13 cellular contexts compared by ENCODE assay signal in the genomic region with DNA sequence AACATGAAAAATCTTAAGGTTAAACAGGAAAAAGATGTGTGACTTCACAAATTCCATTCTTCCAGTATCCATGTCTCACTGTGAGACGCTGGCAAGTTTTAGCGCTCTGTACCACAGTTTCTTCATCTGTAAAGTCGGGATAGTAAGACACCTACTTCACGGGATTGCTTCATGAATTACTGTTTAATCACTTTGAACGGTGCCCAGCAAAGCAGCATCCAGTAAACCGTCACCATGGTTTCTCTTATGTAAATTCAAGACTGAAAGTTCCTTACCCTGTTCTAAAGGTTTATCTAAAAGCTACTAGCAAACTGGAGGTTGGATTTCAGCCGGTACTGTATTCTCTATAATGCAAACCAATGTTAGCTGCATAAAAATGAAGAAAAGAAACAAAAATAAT.
"Had no signal": no experiment of that assay in that cellular context is flagged by ENCODE, and none has a peak within 500 bp of the region (broad histone marks: within the 10 kb centered on the region; RNA-seq: fewer than 3 reads in every experiment).

No MANE protein-coding gene starts in this region.

- H3K4me3 Mint-ChIP-seq: natural killer cell; T-helper 1 cell treated with Interleukin-12 subunit alpha and Interleukin-12 subunit beta and Interleukin-4 antibody, amounts not matched to agents 30 μg/mL and 1 μg/mL, for 36 hours had no signal

- H3K36me3 Mint-ChIP-seq: natural killer cell had no signal

- H3K27ac Mint-ChIP-seq: natural killer cell; T-helper 1 cell treated with Interleukin-12 subunit alpha and Interleukin-12 subunit beta and Interleukin-4 antibody, amounts not matched to agents 30 μg/mL and 1 μg/mL, for 36 hours had no signal

- FAIRE-seq: frontal cortex, TTC549 had no signal

- DNase-seq: adrenal gland; body of pancreas; central memory CD4-positive, alpha-beta T cell; cortex of kidney; effector CD8-positive, alpha-beta T cell; heart right ventricle; left lung; natural killer cell; posterior cingulate gyrus; stimulated activated CD4-positive, alpha-beta T cell treated with anti-CD3 and anti-CD28 coated beads, Interleukin-4, amount 100 ng/mL, for 4 hours had no signal

- ATAC-seq: body of pancreas, heart right ventricle, left lung, natural killer cell had no signal

- H3K9me3 Mint-ChIP-seq: natural killer cell had no signal
